20 cellular contexts compared by ENCODE assay signal in the genomic region with DNA sequence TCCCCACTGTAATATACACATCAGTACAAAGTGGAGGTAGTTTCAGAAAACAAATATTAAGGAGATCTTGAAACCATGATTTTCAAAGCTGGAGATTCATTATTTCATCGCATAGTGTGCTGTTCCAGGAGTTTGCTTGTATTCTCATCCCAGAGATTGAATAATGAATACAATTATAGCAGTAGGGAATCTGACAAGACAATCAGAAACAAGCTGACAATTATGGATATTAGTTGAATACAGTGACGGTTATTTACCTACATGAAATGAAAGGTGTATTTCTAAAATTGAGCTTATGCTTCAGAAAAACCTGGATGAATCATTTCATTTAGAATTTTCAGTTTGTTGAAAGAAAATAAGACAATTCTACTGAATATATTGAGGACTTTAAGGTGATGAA.
"Had no signal": no experiment of that assay in that cellular context is flagged by ENCODE, and none has a peak within 500 bp of the region (broad histone marks: within the 10 kb centered on the region; RNA-seq: fewer than 3 reads in every experiment).

No MANE protein-coding gene starts in this region.

- H3K36me3 Mint-ChIP-seq: T-cell had no signal

- H3K27ac ChIP-seq: KMS-11, RWPE1 had no signal

- H3K27ac Mint-ChIP-seq: T-cell; T-helper 1 cell treated with Interleukin-12 subunit alpha and Interleukin-12 subunit beta and Interleukin-4 antibody, amounts not matched to agents 30 μg/mL and 1 μg/mL, for 36 hours had no signal

- H3K9me3 ChIP-seq: SK-N-SH had no signal

- ATAC-seq: HepG2, Panc1, PC-3, T-cell had no signal

- H3K4me3 Mint-ChIP-seq: T-cell; T-helper 1 cell treated with Interleukin-12 subunit alpha and Interleukin-12 subunit beta and Interleukin-4 antibody, amounts not matched to agents 30 μg/mL and 1 μg/mL, for 36 hours had no signal

- DNase-seq: IMR-90; Kasumi-1; MM.1S; NCI-H1092 treated with DMSO at 0.1 percent for 48 hours; NCI-H1436; NCI-H1694 treated with DMSO at 0.1 percent for 48 hours; NCI-H2227 treated with DMSO at 0.1 percent for 48 hours; NCI-H510A; NCI-H524 treated with DMSO at 0.1 percent for 48 hours; NK-92 treated with Interleukin-12 subunit alpha and Interleukin-12 subunit beta, amount 100 ng/mL, for 24 hours; PC-3; SHP77; SK-N-SH; SW 1271; T-cell had no signal

- H3K4me1 Mint-ChIP-seq: T-cell had no signal
